In genomic region chr10:73867126-73867807, GRCh38 we compare ENCODE assay signal across 10 cellular contexts. TPM values are rescaled to one million over a fixed set of nuclear protein-coding genes. Genes with fewer than 3 reads are reported as not detected.
DNase-seq lines count a peak whose midpoint lies in the region; ATAC-seq and TF ChIP-seq lines count a peak whose summit lies in the region.
"Had no signal": no experiment of that assay in that cellular context is flagged by ENCODE, and none has a peak within 500 bp of the region (broad histone marks: within the 10 kb centered on the region; RNA-seq: fewer than 3 reads in every experiment).

No MANE protein-coding gene starts in this region.

- H3K4me1 Mint-ChIP-seq in T-cell, result peaks cover 91 to 100% (median 97%) of the 10 kb centered on the region in 3 donors
- peaks cover 51% of the 10 kb centered on the region for H3K4me1 Mint-ChIP-seq in endothelial cell (ENCODE audit: unreplicated experiment)
- H3K4me1 Mint-ChIP-seq in progenitor cell of endocrine pancreas (ENCODE audit: low read depth), result peaks cover 8% of the 10 kb centered on the region

- H3K79me2 ChIP-seq in osteoblast (ENCODE audit: insufficient read depth, low read length), result peaks cover 33% of the 10 kb centered on the region

- H3K27ac ChIP-seq in osteoblast (ENCODE audit: low read depth, low read length), result no peak overlapping the region

- no peaks in the 10 kb centered on the region for H3K9me3 ChIP-seq in osteoblast (ENCODE audit: low read depth, low read length)

- POLR2A ChIA-PET in T-cell (lab: Charles Lee), result no interaction called here

- H3K4me1 ChIP-seq in osteoblast (ENCODE audit: insufficient read depth, low read length), result peaks cover 3% of the 10 kb centered on the region

- H2AFZ ChIP-seq in osteoblast (ENCODE audit: low read length), result no peak overlapping the region

- H3K27ac Mint-ChIP-seq in T-cell (peak overlapping the region; percentile 97 to 98), endothelial cell (ENCODE audit: unreplicated experiment) (peak overlapping the region; percentile 24), progenitor cell of endocrine pancreas (no peak overlapping the region)

- TF ChIP-seq CTCF in endothelial cell (IDR thresholded peaks at IDR 0.05; ENCODE audit: unreplicated experiment), result no peak
- TF ChIP-seq CTCF in osteoblast (IDR thresholded peaks at IDR 0.05; ENCODE audit: extremely low read depth, low read depth, low read length), result no peak
- TF ChIP-seq CTCF in progenitor cell of endocrine pancreas (IDR thresholded peaks at IDR 0.05; ENCODE audit: unreplicated experiment), result no peak

- ATAC-seq in T-cell (replicated peaks in 1 of 4), result no peak
- ATAC-seq in GM18505 (IDR thresholded peaks at IDR 0.05; ENCODE audit: unreplicated experiment), result no peak
- no peak for ATAC-seq in GM19395 (IDR thresholded peaks at IDR 0.05; ENCODE audit: unreplicated experiment)
- no peak for ATAC-seq in HG03342 (IDR thresholded peaks at IDR 0.05; ENCODE audit: unreplicated experiment)

- no peaks in the 10 kb centered on the region for H3K27me3 ChIP-seq in osteoblast (ENCODE audit: insufficient read depth, low read length)

- H3K9me3 Mint-ChIP-seq in T-cell (no peaks in the 10 kb centered on the region), endothelial cell (ENCODE audit: unreplicated experiment) (no peaks in the 10 kb centered on the region), progenitor cell of endocrine pancreas (ENCODE audit: low read depth) (no peaks in the 10 kb centered on the region)

- H3K4me3 Mint-ChIP-seq in T-cell (peak overlapping the region in 2 of 3 donors; percentile 11 to 89), endothelial cell (ENCODE audit: unreplicated experiment) (no peak overlapping the region), progenitor cell of endocrine pancreas (ENCODE audit: low read depth) (no peak overlapping the region)

- H3K27me3 Mint-ChIP-seq in T-cell (no peaks in the 10 kb centered on the region), endothelial cell (ENCODE audit: unreplicated experiment) (peaks cover 16% of the 10 kb centered on the region), progenitor cell of endocrine pancreas (no peaks in the 10 kb centered on the region)

- TF ChIP-seq POLR2A in GM18505 (IDR thresholded peaks at IDR 0.05; ENCODE audit: borderline replicate concordance, extremely low read depth, insufficient read depth, insufficient read length), result no peak

- DNase-seq in CMK (ENCODE audit: low read depth), result peak; percentile 15
- no peak for DNase-seq in T-cell
- DNase-seq in endothelial cell (ENCODE audit: low spot score), result no peak
- peak; percentile 68 for DNase-seq in osteoblast (ENCODE audit: insufficient read length, low spot score, missing footprints)
- DNase-seq in progenitor cell of endocrine pancreas (ENCODE audit: low spot score, unreplicated experiment), result no peak
- DNase-seq: effector CD4-positive, alpha-beta T cell; HCEC 1CT had no signal

- H3K4me3 ChIP-seq in osteoblast (ENCODE audit: insufficient read depth, low read length), result no peak overlapping the region

- H4K20me1 ChIP-seq in osteoblast (ENCODE audit: insufficient read depth, low read length), result peaks cover 43% of the 10 kb centered on the region

- no peak overlapping the region for H3K4me2 ChIP-seq in osteoblast (ENCODE audit: insufficient read depth, low read length)

- CTCF ChIA-PET in T-cell (lab: Charles Lee), result interaction anchor here in 1 of 2 donors (0.5 kb wide), 1 partner anchor 11 kb away, joined by 3 read pairs; no protein-coding TSS in a partner anchor

- H3K36me3 Mint-ChIP-seq in T-cell (peaks cover 24% of the 10 kb centered on the region), endothelial cell (ENCODE audit: low read depth, unreplicated experiment) (peaks cover 19% of the 10 kb centered on the region), progenitor cell of endocrine pancreas (ENCODE audit: insufficient read depth) (peaks cover 13% of the 10 kb centered on the region)

- H3K36me3 ChIP-seq in osteoblast (ENCODE audit: insufficient read depth, low read length), result peaks cover 27% of the 10 kb centered on the region

RNA-seq across cellular contexts. Expression of gene CAMK2G, which starts 7.1 kb away (rescaled TPM):
- 10 to 100 TPM; 50.6 to 59.9 (median 55.5) TPM for total RNA-seq in T-cell
- 27.7 TPM for total RNA-seq in endothelial cell (ENCODE audit: unreplicated experiment)
- 22.4 and 28.3 TPM in 2 replicates for total RNA-seq in osteoblast
- total RNA-seq in progenitor cell of endocrine pancreas, result 20.8 and 24.5 TPM in 2 replicates

RNA-seq across cellular contexts. Expression of gene PLAU, which starts 43.7 kb away (rescaled TPM):
- total RNA-seq in T-cell (1 to 10 TPM in 2 of 5 donors, under 1 TPM in 1, not detected in 2; 0.63 to 1.1 (median 1.1) TPM), endothelial cell (ENCODE audit: unreplicated experiment) (19.5 TPM), osteoblast (27.9 and 40.7 TPM in 2 replicates), progenitor cell of endocrine pancreas (0.38 and 0.93 TPM in 2 replicates)

RNA-seq across cellular contexts. Expression of gene NDST2, which starts 55.9 kb away (rescaled TPM):
- total RNA-seq in T-cell (100 to 1,000 TPM in 4 of 5 donors, 10 to 100 TPM in 1; 96.1 to 119 (median 110) TPM), endothelial cell (ENCODE audit: unreplicated experiment) (32.8 TPM), osteoblast (30.4 and 35.8 TPM in 2 replicates), progenitor cell of endocrine pancreas (36.3 and 40.0 TPM in 2 replicates)

Comparison
In these comparisons a context has a peak if more than half of its experiments do, and no peak if none do; other contexts are left out.
1. DNase-seq: peak in CMK (single experiment) and osteoblast (single experiment); none in T-cell (0 of 34), endothelial cell (single experiment) and progenitor cell of endocrine pancreas (single experiment).
2. H3K4me3 Mint-ChIP-seq: peak in T-cell (2 of 3); none in endothelial cell (single experiment) and progenitor cell of endocrine pancreas (single experiment).